Comparison of ENCODE assay signal across 12 cellular contexts in genomic region chr15:70050970-70051369, GRCh38.
"Had no signal": no experiment of that assay in that cellular context is flagged by ENCODE, and none has a peak within 500 bp of the region (broad histone marks: within the 10 kb centered on the region; RNA-seq: fewer than 3 reads in every experiment).

No MANE protein-coding gene starts in this region.

- H2AFZ ChIP-seq: parathyroid adenoma had no signal

- H3K36me3 Mint-ChIP-seq: natural killer cell had no signal

- H3K4me1 Mint-ChIP-seq: immature natural killer cell had no signal

- ATAC-seq: body of pancreas; natural killer cell; stimulated activated naive CD8-positive, alpha-beta T cell treated with anti-CD3 and anti-CD28 coated beads, Interleukin-15, Interleukin-2, amounts not matched to agents 100 U/mL and 50 U/mL, for 24 hours had no signal

- H3K27ac ChIP-seq: body of pancreas, parathyroid adenoma had no signal

- H3K27ac Mint-ChIP-seq: activated naive CD8-positive, alpha-beta T cell; immature natural killer cell; natural killer cell had no signal

- H3K4me3 Mint-ChIP-seq: activated naive CD8-positive, alpha-beta T cell; immature natural killer cell; natural killer cell had no signal

- H3K9me3 Mint-ChIP-seq: immature natural killer cell, natural killer cell had no signal

- H3K9ac ChIP-seq: parathyroid adenoma had no signal

- H3K9me3 ChIP-seq: body of pancreas had no signal

- H3K4me1 ChIP-seq: body of pancreas had no signal

- H3K4me3 ChIP-seq: body of pancreas, dorsolateral prefrontal cortex had no signal

- H3K27me3 Mint-ChIP-seq: activated naive CD8-positive, alpha-beta T cell had no signal

- H3K27me3 ChIP-seq: body of pancreas had no signal

- FAIRE-seq: colon had no signal

- H3K79me2 ChIP-seq: parathyroid adenoma had no signal

- DNase-seq: activated CD4-positive, alpha-beta T cell treated with anti-CD3 and anti-CD28 coated beads, Interleukin-2, amount 50 U/mL, for 4 hours; body of pancreas; immature natural killer cell; kidney glomerular epithelial cell; natural killer cell; stimulated activated CD4-positive, alpha-beta T cell treated with anti-CD3 and anti-CD28 coated beads, Interleukin-2, amount 100 ng/mL, for 24 hours; stimulated activated naive CD8-positive, alpha-beta T cell treated with anti-CD3 and anti-CD28 coated beads, Interleukin-15, Interleukin-2, amounts not matched to agents 100 U/mL and 50 U/mL, for 24 hours; trophoblast cell had no signal
